4 cellular contexts compared by ENCODE assay signal in the genomic region with DNA sequence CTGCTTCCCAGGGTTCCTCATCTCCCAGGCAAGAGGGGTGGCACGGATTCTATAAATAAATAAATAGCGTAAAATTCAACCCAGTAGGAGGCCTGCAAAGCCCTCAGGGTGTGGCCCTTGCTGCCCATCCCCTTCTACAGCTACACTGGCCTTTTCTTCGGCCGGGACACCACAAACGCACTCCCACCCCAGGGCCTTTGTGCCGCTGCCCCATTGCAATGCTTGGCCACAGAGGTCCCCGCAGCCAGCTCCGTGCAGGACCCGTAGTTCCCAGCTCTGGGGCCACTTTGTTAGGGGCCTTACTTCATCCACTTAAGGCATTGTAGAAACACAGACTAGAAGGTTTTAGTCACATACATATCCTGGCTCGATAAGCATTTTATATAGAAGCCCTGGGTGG.
"Had no signal": no experiment of that assay in that cellular context is flagged by ENCODE, and none has a peak within 500 bp of the region (broad histone marks: within the 10 kb centered on the region; RNA-seq: fewer than 3 reads in every experiment).

No MANE protein-coding gene starts in this region.

- H3K4me3 ChIP-seq: K562 had no signal

- ATAC-seq: HepG2, K562 had no signal

- H3K27ac ChIP-seq: HL-60 had no signal

- DNase-seq: IMR-90 had no signal
